ENCODE assay signal across 28 cellular contexts in the genomic region with DNA sequence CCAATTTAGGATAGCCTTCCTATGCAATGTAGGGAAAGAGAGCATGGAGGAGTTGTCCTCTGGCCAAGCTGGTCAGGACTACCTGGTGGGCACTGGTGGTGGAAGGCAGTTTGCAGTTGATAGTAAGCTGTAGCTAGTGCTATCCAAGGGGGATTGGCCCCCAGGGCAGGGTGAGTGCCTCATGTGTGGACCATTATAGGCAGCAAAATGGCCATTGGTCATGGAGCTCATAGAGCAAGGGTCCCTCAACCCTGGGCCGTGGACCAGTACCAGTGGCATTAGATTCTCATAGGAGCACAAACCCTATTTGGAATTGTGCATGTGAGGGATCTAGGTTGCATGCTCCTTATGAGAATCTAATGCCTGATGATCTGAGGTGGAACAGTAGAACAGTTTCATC.
DNase-seq lines count a peak whose midpoint lies in the region; ATAC-seq, FAIRE-seq and TF ChIP-seq lines count a peak whose summit lies in the region.
"Had no signal": no experiment of that assay in that cellular context is flagged by ENCODE, and none has a peak within 500 bp of the region (broad histone marks: within the 10 kb centered on the region; RNA-seq: fewer than 3 reads in every experiment).

No MANE protein-coding gene starts in this region.

- FAIRE-seq in keratinocyte (lab: Jason Lieb, UNC) = peak; percentile 29
- FAIRE-seq: A204.1, GM12878, GM12892, GM18507 had no signal

- DNase-seq in CD4-positive, CD25-positive, alpha-beta regulatory T cell = no peak
- no peak for DNase-seq in IMR-90
- DNase-seq in keratinocyte (ENCODE audit: low read depth, low spot score) = no peak
- no peak for DNase-seq in trophoblast cell
- no peak for DNase-seq in CD8-positive, alpha-beta T cell
- DNase-seq in NK-92 treated with Interleukin-12 subunit alpha and Interleukin-12 subunit beta, amount 100 ng/mL, for 24 hours (lab: John Stamatoyannopoulos, UW) = no peak
- DNase-seq in activated naive CD4-positive, alpha-beta T cell treated with anti-CD3 and anti-CD28 coated beads, Interleukin-2, amount 50 U/mL, for 16 hours = no peak
- no peak for DNase-seq in uterus
- DNase-seq: 8988T; ACHN; BE2C; C1 segment of cervical spinal cord; CD4-positive, alpha-beta T cell; CD8-positive, alpha-beta memory T cell; COR-L47; DMS 273 treated with DMSO at 0.1 percent for 48 hours; DMS153; DMS53; DMS79; DND-41; EL; GDM1 had no signal

- H3K4me1 Mint-ChIP-seq in CD4-positive, CD25-positive, alpha-beta regulatory T cell = peaks cover 25 to 59% (median 33%) of the 10 kb centered on the region in 4 donors
- peaks cover 51% of the 10 kb centered on the region for H3K4me1 Mint-ChIP-seq in CD8-positive, alpha-beta T cell (ENCODE audit: low read depth)

- H2BK20ac ChIP-seq in IMR-90 (ENCODE audit: low read depth, low read length) = no peak overlapping the region

- H3K9ac ChIP-seq in IMR-90 (ENCODE audit: low read depth, low read length) (no peak overlapping the region), keratinocyte (ENCODE audit: control insufficient read depth, extremely low read depth, insufficient read depth, low read length) (no peak overlapping the region), trophoblast cell (ENCODE audit: low read length) (no peak overlapping the region)
- H3K9ac ChIP-seq: BLaER1 had no signal

- H3K79me2 ChIP-seq in keratinocyte (ENCODE audit: control insufficient read depth, insufficient read depth, low read length) = peaks cover 17% of the 10 kb centered on the region
- no peaks in the 10 kb centered on the region for H3K79me2 ChIP-seq in trophoblast cell (ENCODE audit: control insufficient read depth, insufficient read depth, low read length, poor library complexity)

- no peak overlapping the region for H4K91ac ChIP-seq in IMR-90 (ENCODE audit: insufficient read depth, low read depth, low read length)
- H4K91ac ChIP-seq in trophoblast cell (ENCODE audit: low read depth, low read length) = no peak overlapping the region

- no CpG with 5 or more reads among the region's 1 CpG for WGBS in IMR-90 (ENCODE audit: extremely low coverage in 2 of 2, insufficient read length in 1 of 2), 2 experiments
- no CpG with 5 or more reads among the region's 1 CpG for WGBS in trophoblast cell (ENCODE audit: extremely low coverage, insufficient coverage, insufficient read length)

- H4K12ac ChIP-seq in trophoblast cell (ENCODE audit: low read depth, low read length) = no peak overlapping the region

- no peak overlapping the region for H2AK5ac ChIP-seq in IMR-90 (ENCODE audit: low read depth, low read length)
- H2AK5ac ChIP-seq in trophoblast cell (ENCODE audit: low read length) = no peak overlapping the region

- ATAC-seq in CD4-positive, CD25-positive, alpha-beta regulatory T cell (ENCODE audit: low read depth in 2 of 2) = no peak
- no peak for ATAC-seq in IMR-90 (ENCODE audit: low read depth)
- ATAC-seq in CD8-positive, alpha-beta T cell = no peak
- ATAC-seq: GM12878 had no signal

- TF ChIP-seq POLR2A in IMR-90 (IDR thresholded peaks at IDR 0.05; ENCODE audit: low read depth, low read length) (no peak), uterus (IDR thresholded peaks at IDR 0.05) (no peak)

- H3K27me3 ChIP-seq in CD4-positive, CD25-positive, alpha-beta regulatory T cell (ENCODE audit: control insufficient read depth, insufficient read depth, low read length) = no peaks in the 10 kb centered on the region
- no peaks in the 10 kb centered on the region for H3K27me3 ChIP-seq in IMR-90 (ENCODE audit: control insufficient read depth, insufficient read depth, low read length)
- no peaks in the 10 kb centered on the region for H3K27me3 ChIP-seq in keratinocyte (ENCODE audit: control insufficient read depth, extremely low read depth, insufficient read depth, low read length)
- no peaks in the 10 kb centered on the region for H3K27me3 ChIP-seq in trophoblast cell (ENCODE audit: insufficient read depth, low read length)
- H3K27me3 ChIP-seq in CD8-positive, alpha-beta T cell (ENCODE audit: insufficient read depth, low read length) = no peaks in the 10 kb centered on the region
- H3K27me3 ChIP-seq in uterus = no peaks in the 10 kb centered on the region
- H3K27me3 ChIP-seq: BE2C, BLaER1 had no signal

- H3K23ac ChIP-seq in IMR-90 (ENCODE audit: low read depth, low read length) (no peak overlapping the region), trophoblast cell (ENCODE audit: low read length) (no peak overlapping the region)

- no peak overlapping the region for H4K5ac ChIP-seq in IMR-90 (ENCODE audit: low read depth, low read length)

- H2BK120ac ChIP-seq in IMR-90 (ENCODE audit: low read depth, low read length) (no peak overlapping the region), trophoblast cell (ENCODE audit: insufficient read depth, low read length, poor library complexity) (no peak overlapping the region)

- TF ChIP-seq CTCF in IMR-90 (conservative IDR thresholded peaks at IDR 0.05; ENCODE audit: low read depth, low read length) (no peak), keratinocyte (optimal IDR thresholded peaks at IDR 0.05 in 1 of 3, IDR thresholded peaks at IDR 0.05 in 1 of 3, conservative IDR thresholded peaks at IDR 0.05 in 1 of 3; ENCODE audit: extremely low read depth in 1 of 3, insufficient read depth in 2 of 3, low read length in 3 of 3) (no peak), uterus (IDR thresholded peaks at IDR 0.05) (no peak)
- TF ChIP-seq CTCF in CD8-positive, alpha-beta T cell (IDR thresholded peaks at IDR 0.05) = no peak

- H3K14ac ChIP-seq in IMR-90 (replicated peaks; ENCODE audit: low read depth, low read length) = 0 out of 2 replicates have a peak overlapping the region, but pooled peaks have one; percentile 20
- no peak overlapping the region for H3K14ac ChIP-seq in trophoblast cell (ENCODE audit: low read length)

- no peak overlapping the region for H2BK5ac ChIP-seq in IMR-90 (ENCODE audit: low read depth, low read length, poor library complexity, severe bottlenecking)
- no peak overlapping the region for H2BK5ac ChIP-seq in trophoblast cell (ENCODE audit: low read depth, low read length, poor library complexity)

- no peaks in the 10 kb centered on the region for H3K4me1 ChIP-seq in CD4-positive, CD25-positive, alpha-beta regulatory T cell (ENCODE audit: control insufficient read depth, insufficient read depth, low read length, poor library complexity, severe bottlenecking)
- H3K4me1 ChIP-seq in IMR-90 (ENCODE audit: control insufficient read depth, insufficient read depth, low read length) = peaks cover 3% of the 10 kb centered on the region
- H3K4me1 ChIP-seq in keratinocyte (ENCODE audit: control insufficient read depth, extremely low read depth, insufficient read depth, low read length) = peaks cover 3% of the 10 kb centered on the region
- H3K4me1 ChIP-seq in trophoblast cell (ENCODE audit: control insufficient read depth in 1 of 2, insufficient read depth in 2 of 2, low read length in 2 of 2) = peaks cover 0 to 2% of the 10 kb centered on the region in 2 experiments
- H3K4me1 ChIP-seq in CD8-positive, alpha-beta T cell (ENCODE audit: insufficient read depth, low read length) = no peaks in the 10 kb centered on the region
- H3K4me1 ChIP-seq in uterus = peaks cover 0 to 6% of the 10 kb centered on the region in 2 donors
- H3K4me1 ChIP-seq: BE2C, BLaER1 had no signal

- dilution Hi-C loops in IMR-90 (cut with HindIII; ENCODE audit: low sequenced_read_pairs, unreplicated experiment) (no loop called here), keratinocyte (cut with MboI; ENCODE audit: extremely low pct_ligation_motif_present, low sequenced_read_pairs) (no loop called here)

- H3K9me1 ChIP-seq in IMR-90 (ENCODE audit: insufficient read depth, low read length) (peaks cover 4% of the 10 kb centered on the region; the same call in 1 of the 2 replicates), keratinocyte (ENCODE audit: control insufficient read depth, extremely low read depth, insufficient read depth, low read length) (no peaks in the 10 kb centered on the region)

- H2AFZ ChIP-seq in IMR-90 (replicated peaks; ENCODE audit: low read length, poor library complexity) = no peak overlapping the region
- H2AFZ ChIP-seq in keratinocyte (ENCODE audit: control insufficient read depth, low read length) = no peak overlapping the region
- no peak overlapping the region for H2AFZ ChIP-seq in trophoblast cell (ENCODE audit: insufficient read depth, low read length, poor library complexity)

- H3K79me1 ChIP-seq in IMR-90 (ENCODE audit: low read depth in 1 of 2, low read length in 2 of 2) (peaks cover 31 to 60% of the 10 kb centered on the region in 2 experiments), trophoblast cell (ENCODE audit: low read length) (no peaks in the 10 kb centered on the region)

- H3K18ac ChIP-seq in IMR-90 (ENCODE audit: low read depth, low read length) (no peak overlapping the region), trophoblast cell (ENCODE audit: low read length) (peak overlapping the region; percentile 8)

- H3K27me3 Mint-ChIP-seq in CD4-positive, CD25-positive, alpha-beta regulatory T cell = no peaks in the 10 kb centered on the region
- H3K27me3 Mint-ChIP-seq in CD8-positive, alpha-beta T cell (ENCODE audit: low read depth) = no peaks in the 10 kb centered on the region
- H3K27me3 Mint-ChIP-seq: CD4-positive, alpha-beta T cell; CD8-positive, alpha-beta memory T cell had no signal

- no peak overlapping the region for H3K56ac ChIP-seq in IMR-90 (ENCODE audit: extremely low read depth, insufficient read depth, low read length)

- H3K4me3 ChIP-seq in CD4-positive, CD25-positive, alpha-beta regulatory T cell (ENCODE audit: low read depth, low read length) = no peak overlapping the region
- H3K4me3 ChIP-seq in IMR-90 (ENCODE audit: insufficient read depth, low read depth, low read length) (no peak overlapping the region), keratinocyte (ENCODE audit: control insufficient read depth in 2 of 3, extremely low read depth in 1 of 3, insufficient read depth in 2 of 3, low read depth in 1 of 3, low read length in 3 of 3) (no peak overlapping the region), trophoblast cell (ENCODE audit: low read depth, low read length) (no peak overlapping the region), uterus (no peak overlapping the region)
- no peak overlapping the region for H3K4me3 ChIP-seq in CD8-positive, alpha-beta T cell (ENCODE audit: low read depth, low read length)
- H3K4me3 ChIP-seq: BLaER1, GM12878 had no signal

- H4K20me1 ChIP-seq in IMR-90 (ENCODE audit: insufficient read depth, low read length) (peaks cover 53% of the 10 kb centered on the region), keratinocyte (ENCODE audit: control insufficient read depth, extremely low read depth, insufficient read depth, low read length) (no peaks in the 10 kb centered on the region)

- H3K36me3 ChIP-seq in CD4-positive, CD25-positive, alpha-beta regulatory T cell (ENCODE audit: control insufficient read depth, insufficient read depth, low read length) = no peaks in the 10 kb centered on the region
- H3K36me3 ChIP-seq in IMR-90 (ENCODE audit: control insufficient read depth, insufficient read depth, low read length) (peaks cover 8% of the 10 kb centered on the region), keratinocyte (ENCODE audit: control insufficient read depth in 2 of 2, extremely low read depth in 1 of 2, insufficient read depth in 2 of 2, low read length in 2 of 2) (no peaks in the 10 kb centered on the region), trophoblast cell (ENCODE audit: control insufficient read depth in 1 of 2, insufficient read depth in 2 of 2, low read length in 2 of 2) (no peaks in the 10 kb centered on the region), uterus (no peaks in the 10 kb centered on the region)
- no peaks in the 10 kb centered on the region for H3K36me3 ChIP-seq in CD8-positive, alpha-beta T cell (ENCODE audit: insufficient read depth, low read length)
- H3K36me3 ChIP-seq: BE2C had no signal

- no peak overlapping the region for H3K27ac ChIP-seq in CD4-positive, CD25-positive, alpha-beta regulatory T cell (ENCODE audit: insufficient read depth, low read length, poor library complexity, severe bottlenecking)
- H3K27ac ChIP-seq in IMR-90 (ENCODE audit: insufficient read depth, low read length) (no peak overlapping the region), keratinocyte (ENCODE audit: control insufficient read depth, insufficient read depth, low read length) (no peak overlapping the region), trophoblast cell (ENCODE audit: low read depth, low read length) (no peak overlapping the region), uterus (no peak overlapping the region)
- H3K27ac ChIP-seq in CD8-positive, alpha-beta T cell (ENCODE audit: low read depth, low read length) = no peak overlapping the region
- H3K27ac ChIP-seq: BLaER1 had no signal

- no peak overlapping the region for H3K4me3 Mint-ChIP-seq in CD4-positive, CD25-positive, alpha-beta regulatory T cell
- H3K4me3 Mint-ChIP-seq in CD8-positive, alpha-beta T cell = no peak overlapping the region
- H3K4me3 Mint-ChIP-seq: CD14-positive monocyte; CD4-positive, alpha-beta T cell had no signal

- no peak for TF ChIP-seq RAD21 in IMR-90 (IDR thresholded peaks at IDR 0.05; ENCODE audit: low read length)

- peaks cover 0 to 2% (median 0%) of the 10 kb centered on the region in 7 donors for H3K9me3 Mint-ChIP-seq in CD4-positive, CD25-positive, alpha-beta regulatory T cell
- no peaks in the 10 kb centered on the region for H3K9me3 Mint-ChIP-seq in CD8-positive, alpha-beta T cell
- H3K9me3 Mint-ChIP-seq: CD4-positive, alpha-beta T cell; CD8-positive, alpha-beta memory T cell had no signal

- peak overlapping the region in 2 of 3 donors; percentile 11 to 27 for H3K27ac Mint-ChIP-seq in CD4-positive, CD25-positive, alpha-beta regulatory T cell
- no peak overlapping the region for H3K27ac Mint-ChIP-seq in CD8-positive, alpha-beta T cell
- H3K27ac Mint-ChIP-seq: CD4-positive, alpha-beta T cell had no signal

- peaks cover 28% of the 10 kb centered on the region for H3K36me3 Mint-ChIP-seq in CD4-positive, CD25-positive, alpha-beta regulatory T cell
- peaks cover 16% of the 10 kb centered on the region for H3K36me3 Mint-ChIP-seq in CD8-positive, alpha-beta T cell

- H2BK12ac ChIP-seq in trophoblast cell (ENCODE audit: low read length) = no peak overlapping the region

- POLR2A ChIA-PET in IMR-90 (lab: Charles Lee; ENCODE audit: unreplicated experiment) = no interaction called here
- POLR2A ChIA-PET in CD8-positive, alpha-beta T cell (lab: Charles Lee) = no interaction called here

- H4K8ac ChIP-seq in IMR-90 (ENCODE audit: low read depth in 2 of 2, low read length in 2 of 2) (no peak overlapping the region), trophoblast cell (ENCODE audit: low read depth, low read length) (no peak overlapping the region)

- BruUV-seq in IMR-90 (replicated peaks; lab: Mats Ljungman, UMichigan) = no TSS peak

- in situ Hi-C loops in IMR-90 (cut with MboI; ENCODE audit: low sequenced_read_pairs) = no loop called here

- CTCF ChIA-PET in IMR-90 (lab: Yijun Ruan, JAX) = interaction anchor here (0.6 kb wide), 1 partner anchor 60 kb away, joined by 3 read pairs; no protein-coding TSS in a partner anchor
- CTCF ChIA-PET in CD8-positive, alpha-beta T cell (lab: Charles Lee) = no interaction called here

- intact Hi-C loops in IMR-90 (cut with micrococcal nuclease) = no loop called here
- intact Hi-C loops in CD8-positive, alpha-beta T cell (cut with DNase I, micrococcal nuclease) = no loop called here
- intact Hi-C loops in uterus (cut with DNase I; ENCODE audit: low total_unique reads) = no loop called here

- H3K4ac ChIP-seq in IMR-90 (ENCODE audit: low read depth, low read length) = no peak overlapping the region
- H3K4ac ChIP-seq in trophoblast cell (ENCODE audit: low read depth, low read length) = no peak overlapping the region

- no peak overlapping the region for H2BK15ac ChIP-seq in IMR-90 (ENCODE audit: low read depth, low read length)

- H3K4me2 ChIP-seq in IMR-90 (ENCODE audit: low read depth, low read length) (no peak overlapping the region), keratinocyte (ENCODE audit: control insufficient read depth, extremely low read depth, insufficient read depth, low read depth, low read length) (no peak overlapping the region), trophoblast cell (ENCODE audit: low read length) (no peak overlapping the region)
- H3K4me2 ChIP-seq: BLaER1 had no signal

- no peaks in the 10 kb centered on the region for H3K9me3 ChIP-seq in CD4-positive, CD25-positive, alpha-beta regulatory T cell (ENCODE audit: control insufficient read depth in 2 of 2, low read length in 2 of 2)
- H3K9me3 ChIP-seq in IMR-90 (ENCODE audit: control insufficient read depth, insufficient read depth, low read length) (no peaks in the 10 kb centered on the region), keratinocyte (ENCODE audit: control insufficient read depth, low read depth, low read length) (no peaks in the 10 kb centered on the region), trophoblast cell (ENCODE audit: insufficient read depth, low read depth, low read length) (peaks cover 2% of the 10 kb centered on the region), uterus (no peaks in the 10 kb centered on the region)
- H3K9me3 ChIP-seq in CD8-positive, alpha-beta T cell (ENCODE audit: low read length) = no peaks in the 10 kb centered on the region
- H3K9me3 ChIP-seq: BE2C had no signal

- no peak overlapping the region for H2AK9ac ChIP-seq in IMR-90 (replicated peaks; ENCODE audit: low read depth, low read length, poor library complexity)
